Comparison of ENCODE assay signal across 16 cellular contexts in genomic region chr16:24851700-24852099, GRCh38. TPM values are rescaled to one million over a fixed set of nuclear protein-coding genes. Genes with fewer than 3 reads are reported as not detected.
DNase-seq lines count a peak whose midpoint lies in the region; ATAC-seq, FAIRE-seq and TF ChIP-seq lines count a peak whose summit lies in the region.
"Had no signal": no experiment of that assay in that cellular context is flagged by ENCODE, and none has a peak within 500 bp of the region (broad histone marks: within the 10 kb centered on the region; RNA-seq: fewer than 3 reads in every experiment).

No MANE protein-coding gene starts in this region.

- POLR2A ChIA-PET in endothelial cell of umbilical vein (lab: Charles Lee), result no interaction called here

- CTCF ChIA-PET in activated naive CD4-positive, alpha-beta T cell treated with anti-CD3 and anti-CD28 coated beads for 36 hours (lab: Charles Lee), result no interaction called here
- CTCF ChIA-PET in endothelial cell of umbilical vein (lab: Charles Lee), result interaction anchor here (0.7 to 2.3 kb wide), 6 partner anchors 12 to 313 kb away, joined by 3 to 10 read pairs (median 4); partner anchors contain the start of gene RBBP6

- no peak overlapping the region for H2AFZ ChIP-seq in endothelial cell of umbilical vein (ENCODE audit: low read depth, low read length)

- DNase-seq in activated naive CD4-positive, alpha-beta T cell treated with anti-CD3 and anti-CD28 coated beads for 36 hours, result peak; percentile 40
- no peak for DNase-seq in activated naive CD4-positive, alpha-beta T cell treated with anti-CD3 and anti-CD28 coated beads, Interleukin-2, amount 50 U/mL, for 16 hours
- DNase-seq in RWPE2 (ENCODE audit: low spot score), result no peak
- peak; percentile 54 for DNase-seq in endothelial cell of umbilical vein (ENCODE audit: low read depth, low spot score)
- DNase-seq in stimulated activated CD4-positive, alpha-beta T cell treated with anti-CD3 and anti-CD28 coated beads, TNF-alpha, amount 100 ng/mL, for 48 hours (ENCODE audit: low read depth in 3 of 3), result peak; percentile 4 to 24 (median 11)
- no peak for DNase-seq in gastrocnemius medialis
- DNase-seq in HK-2 (ENCODE audit: unreplicated experiment), result no peak
- no peak for DNase-seq in Right ventricle myocardium superior
- DNase-seq: DMS79, lower lobe of right lung, NCI-H2171 had no signal

- H3K9me3 ChIP-seq in RWPE2 (ENCODE audit: severe bottlenecking) (no peaks in the 10 kb centered on the region), endothelial cell of umbilical vein (replicated peaks; ENCODE audit: control insufficient read depth, insufficient read depth, low read length) (no peaks in the 10 kb centered on the region), gastrocnemius medialis (no peaks in the 10 kb centered on the region)
- H3K9me3 ChIP-seq: lower lobe of right lung, neutrophil had no signal

- no TSS peak for BruUV-seq in endothelial cell of umbilical vein (replicated peaks; lab: Mats Ljungman, UMichigan)

- no peaks in the 10 kb centered on the region for H3K9me1 ChIP-seq in endothelial cell of umbilical vein (replicated peaks; ENCODE audit: control insufficient read depth, extremely low read depth, insufficient read depth, low read length)

- H3K27ac ChIP-seq in RWPE2 (ENCODE audit: poor library complexity, severe bottlenecking) (no peak overlapping the region), endothelial cell of umbilical vein (ENCODE audit: insufficient read depth, low read depth, low read length) (no peak overlapping the region), gastrocnemius medialis (no peak overlapping the region)
- H3K27ac ChIP-seq: HL-60, lower lobe of right lung, neutrophil had no signal

- intact Hi-C loops in activated naive CD4-positive, alpha-beta T cell treated with anti-CD3 and anti-CD28 coated beads for 36 hours (cut with micrococcal nuclease), result loop anchor here (2.0 to 5.0 kb wide), 2 partner anchors 183 to 261 kb away; partner anchors contain the start of gene LCMT1
- intact Hi-C loops in endothelial cell of umbilical vein (cut with micrococcal nuclease), result loop anchor here (10.0 kb wide), 1 partner anchor 193 kb away; no protein-coding TSS in a partner anchor
- intact Hi-C loops in gastrocnemius medialis (cut with DNase I; ENCODE audit: low total_unique reads), result no loop called here
- intact Hi-C loops in Right ventricle myocardium superior (cut with DNase I), result no loop called here

- FAIRE-seq in endothelial cell of umbilical vein (lab: Jason Lieb, UNC), result peak; percentile 70
- FAIRE-seq: endometrium, GM12878 had no signal

- H3K36me3 Mint-ChIP-seq in activated naive CD4-positive, alpha-beta T cell treated with anti-CD3 and anti-CD28 coated beads for 36 hours (ENCODE audit: low read depth), result no peaks in the 10 kb centered on the region

- no peak overlapping the region for H3K4me3 Mint-ChIP-seq in activated naive CD4-positive, alpha-beta T cell treated with anti-CD3 and anti-CD28 coated beads for 36 hours
- H3K4me3 Mint-ChIP-seq: T-helper 1 cell treated with Interleukin-12 subunit alpha and Interleukin-12 subunit beta and Interleukin-4 antibody, amounts not matched to agents 30 μg/mL and 1 μg/mL, for 36 hours had no signal

- no peaks in the 10 kb centered on the region for H3K27me3 Mint-ChIP-seq in activated naive CD4-positive, alpha-beta T cell treated with anti-CD3 and anti-CD28 coated beads for 36 hours (ENCODE audit: low read depth)

- H3K4me3 ChIP-seq in RWPE2 (ENCODE audit: severe bottlenecking) (no peak overlapping the region), endothelial cell of umbilical vein (replicated peaks in 1 of 3; ENCODE audit: insufficient read depth in 1 of 3, low read depth in 1 of 3, low read length in 3 of 3) (no peak overlapping the region), gastrocnemius medialis (no peak overlapping the region)
- H3K4me3 ChIP-seq: GM12878, lower lobe of right lung had no signal

- H3K9ac ChIP-seq in endothelial cell of umbilical vein (replicated peaks; ENCODE audit: extremely low read depth, insufficient read depth, low read length), result no peak overlapping the region

- TF ChIP-seq CTCF in RWPE2 (IDR thresholded peaks at IDR 0.05; ENCODE audit: poor library complexity, severe bottlenecking) (no peak), endothelial cell of umbilical vein (IDR thresholded peaks at IDR 0.05; ENCODE audit: extremely low read depth in 1 of 2, insufficient read depth in 1 of 2, low read depth in 1 of 2, low read length in 2 of 2) (no peak), gastrocnemius medialis (IDR thresholded peaks at IDR 0.05 in 4 of 5, conservative IDR thresholded peaks at IDR 0.05 in 1 of 5) (no peak)

- dilution Hi-C loops in endothelial cell of umbilical vein (cut with MboI; ENCODE audit: extremely low pct_ligation_motif_present, low sequenced_read_pairs), result no loop called here

- no peaks in the 10 kb centered on the region for H3K36me3 ChIP-seq in RWPE2 (ENCODE audit: low read depth)
- no peaks in the 10 kb centered on the region for H3K36me3 ChIP-seq in endothelial cell of umbilical vein (ENCODE audit: control insufficient read depth in 2 of 2, extremely low read depth in 1 of 2, insufficient read depth in 2 of 2, low read length in 2 of 2)
- H3K36me3 ChIP-seq in gastrocnemius medialis, result no peaks in the 10 kb centered on the region
- H3K36me3 ChIP-seq: lower lobe of right lung, neutrophil had no signal

- peaks cover 14% of the 10 kb centered on the region for H3K4me1 Mint-ChIP-seq in activated naive CD4-positive, alpha-beta T cell treated with anti-CD3 and anti-CD28 coated beads for 36 hours (ENCODE audit: low read depth)

- H3K27me3 ChIP-seq in RWPE2 (ENCODE audit: insufficient read depth, poor library complexity, severe bottlenecking) (no peaks in the 10 kb centered on the region), endothelial cell of umbilical vein (ENCODE audit: control insufficient read depth in 2 of 2, insufficient read depth in 2 of 2, low read length in 2 of 2) (no peaks in the 10 kb centered on the region), gastrocnemius medialis (no peaks in the 10 kb centered on the region)

- H3K4me1 ChIP-seq in RWPE2 (ENCODE audit: insufficient read depth, poor library complexity, severe bottlenecking), result peaks cover 12% of the 10 kb centered on the region
- H3K4me1 ChIP-seq in endothelial cell of umbilical vein (ENCODE audit: control insufficient read depth, extremely low read depth, insufficient read depth, low read length), result peaks cover 36% of the 10 kb centered on the region
- no peaks in the 10 kb centered on the region for H3K4me1 ChIP-seq in gastrocnemius medialis

- in situ Hi-C loops in gastrocnemius medialis (cut with MboI; ENCODE audit: low sequenced_read_pairs in 4 of 4), result no loop called here

- peak; percentile 37; the same call in 2 of the 3 replicates for ATAC-seq in RWPE2 (ENCODE audit: low read depth)
- ATAC-seq in gastrocnemius medialis, result no peak
- ATAC-seq in Right ventricle myocardium superior (ENCODE audit: poor library complexity), result no peak
- ATAC-seq: GM12878, lower lobe of right lung had no signal

- no peak for TF ChIP-seq POLR2A in endothelial cell of umbilical vein (IDR thresholded peaks at IDR 0.05; ENCODE audit: low read depth, low read length)
- TF ChIP-seq POLR2A in gastrocnemius medialis (IDR thresholded peaks at IDR 0.05), result no peak

- H4K20me1 ChIP-seq in endothelial cell of umbilical vein (replicated peaks; ENCODE audit: control insufficient read depth, extremely low read depth, insufficient read depth, low read length), result no peaks in the 10 kb centered on the region

- H3K4me2 ChIP-seq in endothelial cell of umbilical vein (ENCODE audit: insufficient read depth, low read length), result peak overlapping the region; percentile 5

- H3K27ac Mint-ChIP-seq in activated naive CD4-positive, alpha-beta T cell treated with anti-CD3 and anti-CD28 coated beads for 36 hours, result no peak overlapping the region
- H3K27ac Mint-ChIP-seq: T-helper 1 cell treated with Interleukin-12 subunit alpha and Interleukin-12 subunit beta and Interleukin-4 antibody, amounts not matched to agents 30 μg/mL and 1 μg/mL, for 36 hours had no signal

- no peaks in the 10 kb centered on the region for H3K9me3 Mint-ChIP-seq in activated naive CD4-positive, alpha-beta T cell treated with anti-CD3 and anti-CD28 coated beads for 36 hours
- H3K9me3 Mint-ChIP-seq: T-helper 1 cell treated with Interleukin-12 subunit alpha and Interleukin-12 subunit beta and Interleukin-4 antibody, amounts not matched to agents 30 μg/mL and 1 μg/mL, for 36 hours had no signal

- no peaks in the 10 kb centered on the region for H3K79me2 ChIP-seq in endothelial cell of umbilical vein (ENCODE audit: control insufficient read depth, insufficient read depth, low read length)

TF ChIP-seq in endothelial cell of umbilical vein, 7 proteins besides CTCF, POLR2A, EP300 and RAD21:
- TF ChIP-seq GATA2 (IDR thresholded peaks at IDR 0.05; ENCODE audit: insufficient read depth, insufficient read length, low read depth, low read length) (peak; percentile 74), FOS (IDR thresholded peaks at IDR 0.05; ENCODE audit: borderline replicate concordance, insufficient read depth, low read length) (peak; percentile 34), MYC (IDR thresholded peaks at IDR 0.05; ENCODE audit: low read depth, low read length) (no peak)

RNA-seq across cellular contexts. Expression of gene SLC5A11, which starts 5.9 kb away (rescaled TPM):
- total RNA-seq in activated naive CD4-positive, alpha-beta T cell treated with anti-CD3 and anti-CD28 coated beads for 36 hours, result not detected
- total RNA-seq in endothelial cell of umbilical vein (not detected in 2 replicates), gastrocnemius medialis (under 1 TPM in 2 of 4 donors, not detected in 2; 0.20 to 0.66 TPM), Right ventricle myocardium superior (not detected)
- polyA plus RNA-seq in endothelial cell of umbilical vein, result 0.12 and 0.21 TPM in 2 replicates
- 0.04 and 0.07 TPM in 2 replicates for polyA plus RNA-seq in endothelial cell of umbilical vein (2011; cell fraction: cytosol; rRNA removed)
- polyA plus RNA-seq in endothelial cell of umbilical vein (2011; cell fraction: nucleus; rRNA removed), result 0.31 and 0.43 TPM in 2 replicates
- polyA plus RNA-seq in endothelial cell of umbilical vein (2012), result 0.11 and 0.45 TPM in 2 replicates
- polyA minus RNA-seq in endothelial cell of umbilical vein, result 0.27 and 0.40 TPM in 2 replicates
- not detected for polyA minus RNA-seq in endothelial cell of umbilical vein (2011; cell fraction: cytosol; rRNA and poly(A)+ RNA removed)
- 0.96 TPM in 1 of 2 replicates, not detected in the other for polyA minus RNA-seq in endothelial cell of umbilical vein (2011; cell fraction: nucleus; rRNA and poly(A)+ RNA removed)
- total RNA-seq: GM12878 had no signal

Comparison
In these comparisons a context has a peak if more than half of its experiments do, and no peak if none do; other contexts are left out.
1. DNase-seq: peak in activated naive CD4-positive, alpha-beta T cell treated with anti-CD3 and anti-CD28 coated beads for 36 hours (single experiment), endothelial cell of umbilical vein (single experiment) and stimulated activated CD4-positive, alpha-beta T cell treated with anti-CD3 and anti-CD28 coated beads, TNF-alpha, amount 100 ng/mL, for 48 hours (3 of 3); none in activated naive CD4-positive, alpha-beta T cell treated with anti-CD3 and anti-CD28 coated beads, Interleukin-2, amount 50 U/mL, for 16 hours (single experiment), RWPE2 (single experiment), gastrocnemius medialis (0 of 2), HK-2 (single experiment) and Right ventricle myocardium superior (single experiment).
2. intact Hi-C loops: an anchor here in activated naive CD4-positive, alpha-beta T cell treated with anti-CD3 and anti-CD28 coated beads for 36 hours (2.0 to 5.0 kb wide) and endothelial cell of umbilical vein (10.0 kb wide); none called in gastrocnemius medialis and Right ventricle myocardium superior.